Comparison of ENCODE assay signal across 8 cellular contexts in genomic region chr11:7098235-7098832, GRCh38.
DNase-seq lines count a peak whose midpoint lies in the region; ATAC-seq lines count a peak whose summit lies in the region.

No MANE protein-coding gene starts in this region.

- H3K27ac Mint-ChIP-seq in stimulated activated memory B cell treated with anti-CD40 and anti-IgM and Interleukin-4, amounts not matched to agents 10 μg/mL and 1 μg/mL and 100 μg/mL, for 72 hours, result no peak overlapping the region

- ATAC-seq in GM18498 (IDR thresholded peaks at IDR 0.05; ENCODE audit: unreplicated experiment), result peak; percentile 66
- ATAC-seq in HG03103 (IDR thresholded peaks at IDR 0.05; ENCODE audit: low read depth, unreplicated experiment), result peak; percentile 82
- ATAC-seq in stimulated activated memory B cell treated with anti-CD40 and anti-IgM and Interleukin-4, amounts not matched to agents 10 μg/mL and 1 μg/mL and 100 μg/mL, for 72 hours, result peak; percentile 71
- ATAC-seq in GM19023 (IDR thresholded peaks at IDR 0.05; ENCODE audit: unreplicated experiment), result no peak

- no peaks in the 10 kb centered on the region for H3K9me3 Mint-ChIP-seq in stimulated activated memory B cell treated with anti-CD40 and anti-IgM and Interleukin-4, amounts not matched to agents 10 μg/mL and 1 μg/mL and 100 μg/mL, for 72 hours

- peaks cover 18% of the 10 kb centered on the region for H3K27me3 Mint-ChIP-seq in stimulated activated memory B cell treated with anti-CD40 and anti-IgM and Interleukin-4, amounts not matched to agents 10 μg/mL and 1 μg/mL and 100 μg/mL, for 72 hours

- no peaks in the 10 kb centered on the region for H3K4me1 Mint-ChIP-seq in stimulated activated memory B cell treated with anti-CD40 and anti-IgM and Interleukin-4, amounts not matched to agents 10 μg/mL and 1 μg/mL and 100 μg/mL, for 72 hours

- no peaks in the 10 kb centered on the region for H3K36me3 Mint-ChIP-seq in stimulated activated memory B cell treated with anti-CD40 and anti-IgM and Interleukin-4, amounts not matched to agents 10 μg/mL and 1 μg/mL and 100 μg/mL, for 72 hours

- H3K4me3 Mint-ChIP-seq in stimulated activated memory B cell treated with anti-CD40 and anti-IgM and Interleukin-4, amounts not matched to agents 10 μg/mL and 1 μg/mL and 100 μg/mL, for 72 hours, result no peak overlapping the region

- peak; percentile 58 for DNase-seq in AG20443 (ENCODE audit: low spot score)
- peak; percentile 21 for DNase-seq in NCI-H2227 treated with DMSO at 0.1 percent for 48 hours (lab: John Stamatoyannopoulos, UW)
- DNase-seq in astrocyte of the hippocampus (ENCODE audit: low read depth, low spot score), result peak; percentile 64
- peak; percentile 51 for DNase-seq in iPS DF 4.7 (ENCODE audit: extremely low read depth, low spot score)
